ENCODE assay signal across 4 cellular contexts in the genomic region with DNA sequence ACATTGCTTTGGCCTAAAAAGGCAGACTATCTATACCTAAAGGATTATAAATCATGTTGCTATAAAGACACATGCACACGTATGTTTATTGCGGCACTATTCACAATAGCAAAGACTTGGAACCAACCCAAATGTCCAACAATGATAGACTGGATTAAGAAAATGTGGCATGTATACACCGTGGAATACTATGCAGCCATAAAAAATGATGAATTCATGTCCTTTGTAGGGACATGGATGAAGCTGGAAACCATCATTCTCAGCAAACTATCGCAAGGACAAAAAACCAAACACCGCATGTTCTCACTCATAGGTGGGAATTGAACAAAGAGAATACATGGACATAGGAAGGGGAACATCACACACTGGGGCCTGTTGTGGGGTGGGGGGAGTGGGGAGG. TPM values are rescaled to one million over a fixed set of nuclear protein-coding genes. Genes with fewer than 3 reads are reported as not detected.
DNase-seq lines count a peak whose midpoint lies in the region; ATAC-seq, FAIRE-seq and TF ChIP-seq lines count a peak whose summit lies in the region.
"Not testable (repeated sequence)": the region's sequence is repeated elsewhere in the genome, so short reads cannot be mapped to it uniquely, and the experiment has no call there.

No MANE protein-coding gene starts in this region.

- not testable (repeated sequence) for H3K9me1 ChIP-seq in K562 (ENCODE audit: control insufficient read depth, insufficient read depth, low read length)

- H2AK5ac ChIP-seq in mesendoderm (ENCODE audit: low read length): not testable (repeated sequence)

- TF ChIP-seq POLR2A in K562 (conservative IDR thresholded peaks at IDR 0.05): not testable (repeated sequence)

- in situ Hi-C loops in K562 (cut with MboI): not testable (repeated sequence)

- H2BK15ac ChIP-seq in mesendoderm (replicated peaks; ENCODE audit: low read depth): not testable (repeated sequence)

- CTCF ChIA-PET in HEK293 (lab: Yijun Ruan, JAX): interaction anchor here (0.7 kb wide), 1 partner anchor 9 kb away, joined by 4 read pairs; no protein-coding TSS in a partner anchor
- CTCF ChIA-PET in K562 (lab: Yijun Ruan, JAX; ENCODE audit: low intra/inter-chr PET ratio): not testable (repeated sequence)

- not testable (repeated sequence) for H4K8ac ChIP-seq in mesendoderm (ENCODE audit: low read depth, low read length)

- peaks cover 52% of the 10 kb centered on the region for H3K9me3 Mint-ChIP-seq in endodermal cell

- H3K36me3 Mint-ChIP-seq in endodermal cell (ENCODE audit: low read depth): peaks cover 15% of the 10 kb centered on the region

- not testable (repeated sequence) for BruUV-seq in K562 (replicated peaks; lab: Mats Ljungman, UMichigan)

- H3K18ac ChIP-seq in mesendoderm (ENCODE audit: low read length): peak overlapping the region; percentile 88

- not testable (repeated sequence) for H3K79me1 ChIP-seq in mesendoderm (ENCODE audit: low read length)

- not testable (repeated sequence) for H3K23ac ChIP-seq in mesendoderm (ENCODE audit: low read length)

- not testable (repeated sequence) for H2AFZ ChIP-seq in K562 (ENCODE audit: low read depth, low read length)

- intact Hi-C loops in K562 (cut with micrococcal nuclease): not testable (repeated sequence)

- H4K20me1 ChIP-seq in K562 (replicated peaks; ENCODE audit: control insufficient read depth, insufficient read depth, low read length): not testable (repeated sequence)

- TF ChIP-seq RAD21 in K562 (CRISPR knock-in tag; conservative IDR thresholded peaks at IDR 0.05 in 1 of 2, IDR thresholded peaks at IDR 0.05 in 1 of 2): not testable (repeated sequence)

- ATAC-seq in K562: not testable (repeated sequence)

- DNase-seq in K562 (ENCODE audit: extremely low read depth in 1 of 4, low spot score in 3 of 4); endodermal cell; mesendoderm: not testable (repeated sequence)

- WGBS in K562 (ENCODE audit: insufficient coverage, low coverage, missing lambda C conversion rate): 76% methylated on average over 3 of the region's 5 CpGs
- WGBS in endodermal cell (ENCODE audit: insufficient coverage in 1 of 2, insufficient read length in 1 of 2), 2 experiments: 100% methylated on average over 2 of the region's 5 CpGs; no CpG with 5 or more reads in 1 of the 2 experiments
- no CpG with 5 or more reads among the region's 5 CpGs for WGBS in mesendoderm (ENCODE audit: extremely low coverage, insufficient coverage, low lambda C conversion rate)

- not testable (repeated sequence) for FAIRE-seq in K562 (lab: Jason Lieb, UNC)

- H2BK5ac ChIP-seq in mesendoderm (ENCODE audit: low read length): not testable (repeated sequence)

- POLR2A ChIA-PET in HEK293 (lab: Yijun Ruan, JAX): not testable (repeated sequence)
- POLR2A ChIA-PET in K562 (lab: Yijun Ruan, JAX): interaction anchor here (0.6 kb wide), 1 partner anchor 12 kb away, joined by 3 read pairs; no protein-coding TSS in a partner anchor

- not testable (repeated sequence) for H3K27me3 Mint-ChIP-seq in endodermal cell (ENCODE audit: insufficient read depth)

- H2BK120ac ChIP-seq in mesendoderm (ENCODE audit: low read depth, low read length): peak overlapping the region; percentile 76

- not testable (repeated sequence) for TF ChIP-seq CTCF in HEK293 (tag by site-specific recombination; IDR thresholded peaks at IDR 0.05); K562 (IDR thresholded peaks at IDR 0.05 in 2 of 3, conservative IDR thresholded peaks at IDR 0.05 in 1 of 3; ENCODE audit: insufficient read depth in 2 of 3, low read depth in 1 of 3, low read length in 3 of 3); endodermal cell (conservative IDR thresholded peaks at IDR 0.05)

- TF ChIP-seq EP300 in K562 (IDR thresholded peaks at IDR 0.05; ENCODE audit: low read length): not testable (repeated sequence)

- H3K27ac ChIP-seq in HEK293 (ENCODE audit: extremely low read depth, low read depth, low read length); K562 (ENCODE audit: extremely low read depth, low read depth, low read length); endodermal cell (ENCODE audit: low read depth, low read length): not testable (repeated sequence)
- peak overlapping the region; percentile 76 for H3K27ac ChIP-seq in mesendoderm (ENCODE audit: low read depth, low read length)

- H3K9ac ChIP-seq in K562 (ENCODE audit: insufficient read depth in 1 of 2, low read depth in 2 of 2, low read length in 2 of 2); mesendoderm (ENCODE audit: low read length): not testable (repeated sequence)
- H3K9ac ChIP-seq in endodermal cell (ENCODE audit: extremely low read depth, low read length, poor library complexity, severe bottlenecking): peak overlapping the region; percentile 36

- H3K9me3 ChIP-seq in HEK293 (ENCODE audit: control insufficient read depth, insufficient read depth, low read depth, low read length); K562 (replicated peaks; ENCODE audit: control insufficient read depth, insufficient read depth, low read depth, low read length): not testable (repeated sequence)
- peaks cover 42% of the 10 kb centered on the region for H3K9me3 ChIP-seq in endodermal cell (ENCODE audit: control insufficient read depth, low read length)

- H3K27me3 ChIP-seq in K562 (ENCODE audit: control insufficient read depth in 2 of 2, insufficient read depth in 2 of 2, low read length in 2 of 2); endodermal cell (ENCODE audit: control insufficient read depth, insufficient read depth, low read length, poor library complexity, severe bottlenecking); mesendoderm (ENCODE audit: insufficient read depth, low read length, poor library complexity): not testable (repeated sequence)

- H3K56ac ChIP-seq in mesendoderm (ENCODE audit: low read length): not testable (repeated sequence)

- peaks cover 13% of the 10 kb centered on the region for H3K4me1 Mint-ChIP-seq in endodermal cell

- not testable (repeated sequence) for H3K36me3 ChIP-seq in HEK293 (ENCODE audit: control insufficient read depth in 2 of 2, insufficient read depth in 1 of 2, low read length in 2 of 2); K562 (ENCODE audit: control insufficient read depth, insufficient read depth, low read length); endodermal cell (ENCODE audit: control insufficient read depth, insufficient read depth, low read length); mesendoderm (ENCODE audit: control insufficient read depth, insufficient read depth, low read length)

- H3K4me3 ChIP-seq in HEK293 (ENCODE audit: low read depth, low read length); K562; mesendoderm (ENCODE audit: low read length): not testable (repeated sequence)
- peak overlapping the region; percentile 47 for H3K4me3 ChIP-seq in endodermal cell (ENCODE audit: low read length)

- peak overlapping the region; percentile 59 for H4K5ac ChIP-seq in mesendoderm (ENCODE audit: low read length)

- H3K4me2 ChIP-seq in K562 (ENCODE audit: insufficient read depth, low read length); mesendoderm (ENCODE audit: low read length): not testable (repeated sequence)

- H3K4me3 Mint-ChIP-seq in endodermal cell: not testable (repeated sequence)

- not testable (repeated sequence) for H3K4me1 ChIP-seq in HEK293 (ENCODE audit: control insufficient read depth, insufficient read depth, low read length); K562 (replicated peaks in 1 of 2; ENCODE audit: control insufficient read depth in 2 of 2, insufficient read depth in 2 of 2, low read length in 2 of 2); endodermal cell (ENCODE audit: control insufficient read depth, insufficient read depth, low read length); mesendoderm (ENCODE audit: control insufficient read depth, low read depth, low read length)

- H3K4ac ChIP-seq in mesendoderm (ENCODE audit: low read depth, low read length): not testable (repeated sequence)

- H3K27ac Mint-ChIP-seq in endodermal cell: not testable (repeated sequence)

- H3K79me2 ChIP-seq in K562 (ENCODE audit: control insufficient read depth, insufficient read depth, low read length); mesendoderm (ENCODE audit: control insufficient read depth, insufficient read depth, low read length): not testable (repeated sequence)

TF ChIP-seq in HEK293, 187 proteins besides CTCF, POLR2A, EP300 and RAD21:
- TF ChIP-seq ZNF146 (tag by site-specific recombination; IDR thresholded peaks at IDR 0.05): peak; percentile 91

TF ChIP-seq in K562, 482 proteins besides CTCF, POLR2A, EP300 and RAD21:
- 0 out of 4 replicates have a peak, but pooled peaks of 1 of the 2 experiments have one; percentile 30 for TF ChIP-seq KDM1A (IDR thresholded peaks at IDR 0.05)
- peak; percentile 24 for TF ChIP-seq ZNF146 (CRISPR knock-in tag; IDR thresholded peaks at IDR 0.05; ENCODE audit: unreplicated experiment)
- peak; percentile 20 for TF ChIP-seq MEIS2 (IDR thresholded peaks at IDR 0.05; ENCODE audit: partially characterized antibody)

RNA-seq across cellular contexts. Expression of a gene that starts 9.5 kb away (rescaled TPM):
- 19.7 and 45.4 TPM in 2 replicates for total RNA-seq in K562 (2011; cell fraction: chromatin; rRNA removed; ENCODE audit: low replicate concordance)
- 10.5 and 11.8 TPM in 2 replicates for total RNA-seq in K562 (2011; cell fraction: nucleolus; rRNA removed)
- 29.5 and 65.9 TPM in 2 replicates for total RNA-seq in K562 (2011; cell fraction: nucleoplasm; rRNA removed)
- total RNA-seq in K562 (2014; rRNA removed) (10.6 and 20.2 TPM in 2 replicates), K562 (2014; rRNA removed; fragmentation: Illumina TruSeq; extraction: Trizol) (20.5 and 24.1 TPM in 2 replicates), K562 (2015; rRNA removed; fragmentation: Illumina TruSeq; extraction: Trizol) (14.6 and 16.1 TPM in 2 replicates), K562 (2021) (12.9 and 13.2 TPM in 2 replicates), endodermal cell (10 to 100 TPM; 41.2 to 47.0 TPM)
- polyA plus RNA-seq in K562 (2011; rRNA removed) (13.3 and 21.7 TPM in 2 replicates), K562 (2014; fragmentation: Illumina TruSeq; extraction: Trizol) (8.8 and 10.9 TPM in 2 replicates), K562 (2014; fragmentation: Nextera tagmentation; extraction: Ambion mirVana) (1 to 10 TPM; 3.5 to 3.7 TPM), K562 (2014; rRNA removed) (11.7 and 14.0 TPM in 2 replicates)
- 3.8 and 6.1 TPM in 2 replicates for polyA plus RNA-seq in K562 (2011; cell fraction: cytosol; rRNA removed)
- polyA plus RNA-seq in K562 (2011; cell fraction: nucleus; rRNA removed): 8.4 and 10.2 TPM in 2 replicates
- 10.3 and 11.7 TPM in 2 replicates for polyA plus RNA-seq in K562 (2012)
- 13.7 and 17.2 TPM in 2 replicates for polyA minus RNA-seq in K562 (2011; rRNA and poly(A)+ RNA removed)
- polyA minus RNA-seq in K562 (2011; cell fraction: cytosol; rRNA and poly(A)+ RNA removed): 4.8 and 5.4 TPM in 2 replicates
- 11.8 and 15.4 TPM in 2 replicates for polyA minus RNA-seq in K562 (2011; cell fraction: nucleus; rRNA and poly(A)+ RNA removed)
- polyA plus RNA-seq in endodermal cell (2013, experiment 1 of 2): 28.2 TPM
- polyA plus RNA-seq in endodermal cell (2013, experiment 2 of 2): 29.4 TPM
- 8.8 TPM for polyA plus RNA-seq in mesendoderm (2013, experiment 1 of 2)
- polyA plus RNA-seq in mesendoderm (2013, experiment 2 of 2): 9.9 TPM
